In the genomic region with DNA sequence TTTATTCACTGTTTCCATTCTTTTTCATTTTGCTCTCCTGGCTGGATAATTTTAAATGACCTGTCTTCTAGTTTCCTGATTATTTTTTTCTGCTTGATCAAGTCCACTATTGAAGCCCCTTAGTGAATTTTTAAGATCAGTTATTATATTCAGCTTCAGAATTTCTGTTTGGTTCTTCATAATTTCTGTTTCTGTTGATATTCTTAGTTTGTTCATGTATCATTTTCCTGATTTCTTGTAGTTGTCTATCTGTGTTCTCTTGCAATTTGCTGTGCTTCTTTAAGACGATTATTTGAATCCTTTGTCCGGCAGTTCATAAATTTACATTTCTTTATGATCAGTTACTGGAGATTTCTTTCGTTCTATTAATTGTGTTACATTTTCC, we compare ENCODE assay signal across 21 cellular contexts.
DNase-seq lines count a peak whose midpoint lies in the region; ATAC-seq and TF ChIP-seq lines count a peak whose summit lies in the region.
"Had no signal": no experiment of that assay in that cellular context is flagged by ENCODE, and none has a peak within 500 bp of the region (broad histone marks: within the 10 kb centered on the region; RNA-seq: fewer than 3 reads in every experiment).

No MANE protein-coding gene starts in this region.

- no peak for ATAC-seq in SK-N-SH treated with all-trans-retinoic acid at 6 μM for 48 hours
- ATAC-seq in HCT116 = no peak

- no peak overlapping the region for H3K4me3 ChIP-seq in SK-N-SH (ENCODE audit: low read depth in 2 of 2, low read length in 1 of 2)
- no peak overlapping the region for H3K4me3 ChIP-seq in HCT116 (replicated peaks in 1 of 2; ENCODE audit: low read depth in 1 of 2, low read length in 2 of 2)
- no peak overlapping the region for H3K4me3 ChIP-seq in neural progenitor cell
- H3K4me3 ChIP-seq in CD4-positive, alpha-beta memory T cell (ENCODE audit: low read length in 2 of 2) = no peak overlapping the region
- no peak overlapping the region for H3K4me3 ChIP-seq in OCI-LY7 (ENCODE audit: low read depth, low read length, poor library complexity, severe bottlenecking)
- H3K4me3 ChIP-seq: adrenal gland, upper lobe of left lung had no signal

- no peak for TF ChIP-seq CTCF in SK-N-SH (IDR thresholded peaks at IDR 0.05)
- no peak for TF ChIP-seq CTCF in HCT116 (IDR thresholded peaks at IDR 0.05 in 2 of 3, conservative IDR thresholded peaks at IDR 0.05 in 1 of 3; ENCODE audit: borderline replicate concordance in 1 of 3, insufficient read depth in 1 of 3, low read depth in 2 of 3, low read length in 2 of 3)
- no peak for TF ChIP-seq CTCF in neural progenitor cell (IDR thresholded peaks at IDR 0.05)
- no peak for TF ChIP-seq CTCF in OCI-LY7 (conservative IDR thresholded peaks at IDR 0.05; ENCODE audit: low read length)

- peak overlapping the region; percentile 2; the same call in 1 of the 2 replicates for H2AFZ ChIP-seq in SK-N-SH (ENCODE audit: low read depth)
- peak overlapping the region; percentile 86 for H2AFZ ChIP-seq in HCT116 (ENCODE audit: low read depth, low read length, poor library complexity, severe bottlenecking)
- H2AFZ ChIP-seq in neural progenitor cell (replicated peaks) = peak overlapping the region; percentile 66
- H2AFZ ChIP-seq in OCI-LY7 (ENCODE audit: low read length) = no peak overlapping the region

- no peaks in the 10 kb centered on the region for H4K20me1 ChIP-seq in SK-N-SH (ENCODE audit: insufficient read depth)
- H4K20me1 ChIP-seq in HCT116 (ENCODE audit: insufficient read depth) = no peaks in the 10 kb centered on the region
- no peaks in the 10 kb centered on the region for H4K20me1 ChIP-seq in neural progenitor cell (ENCODE audit: low read depth)
- H4K20me1 ChIP-seq in OCI-LY7 (ENCODE audit: insufficient read depth, low read length) = no peaks in the 10 kb centered on the region

- H3K27ac ChIP-seq in SK-N-SH (ENCODE audit: low read depth in 2 of 2, low read length in 1 of 2) = peak overlapping the region in 1 of 2 experiments; percentile 56; a peak in 1 of 4 replicates
- H3K27ac ChIP-seq in HCT116 (ENCODE audit: low read depth, low read length) = no peak overlapping the region
- no peak overlapping the region for H3K27ac ChIP-seq in neural progenitor cell
- no peak overlapping the region for H3K27ac ChIP-seq in CD4-positive, alpha-beta memory T cell (ENCODE audit: low read depth, low read length)
- H3K27ac ChIP-seq in OCI-LY7 (ENCODE audit: low read depth, low read length, poor library complexity, severe bottlenecking) = no peak overlapping the region
- H3K27ac ChIP-seq: 22Rv1, adrenal gland had no signal

- H3K4me1 Mint-ChIP-seq in activated naive CD8-positive, alpha-beta T cell treated with anti-CD3 and anti-CD28 coated beads for 36 hours = peaks cover 30% of the 10 kb centered on the region
- peaks cover 3% of the 10 kb centered on the region for H3K4me1 Mint-ChIP-seq in neural progenitor cell
- peaks cover 9 to 24% (median 17%) of the 10 kb centered on the region in 4 donors for H3K4me1 Mint-ChIP-seq in CD4-positive, alpha-beta memory T cell

- BruUV-seq in HCT116 (replicated peaks; lab: Mats Ljungman, UMichigan) (no TSS peak), OCI-LY7 (replicated peaks; lab: Mats Ljungman, UMichigan) (no TSS peak)

- H3F3A ChIP-seq in SK-N-SH (replicated peaks; ENCODE audit: insufficient read depth) (no peaks in the 10 kb centered on the region), neural progenitor cell (ENCODE audit: low read depth) (no peaks in the 10 kb centered on the region)

- no peak overlapping the region for H3K4me2 ChIP-seq in SK-N-SH
- H3K4me2 ChIP-seq in HCT116 (ENCODE audit: low read length) = peak overlapping the region; percentile 64
- no peak overlapping the region for H3K4me2 ChIP-seq in neural progenitor cell
- H3K4me2 ChIP-seq in OCI-LY7 (ENCODE audit: low read length) = no peak overlapping the region

- TF ChIP-seq POLR2A in HCT116 (IDR thresholded peaks at IDR 0.05; ENCODE audit: borderline replicate concordance, extremely low read depth, insufficient read depth, insufficient read length) = no peak

- H3K9me3 Mint-ChIP-seq in activated naive CD8-positive, alpha-beta T cell treated with anti-CD3 and anti-CD28 coated beads for 36 hours = peaks cover 11% of the 10 kb centered on the region
- H3K9me3 Mint-ChIP-seq in neural progenitor cell = peaks cover 4% of the 10 kb centered on the region
- no peaks in the 10 kb centered on the region for H3K9me3 Mint-ChIP-seq in CD4-positive, alpha-beta memory T cell
- H3K9me3 Mint-ChIP-seq: dendritic cell treated with granulocyte-macrophage colony-stimulating factor and Interleukin-4, amounts not matched to agents 40 ng/mL and 50 ng/mL, for 4 days; T-helper 1 cell treated with Interleukin-12 subunit alpha and Interleukin-12 subunit beta and Interleukin-4 antibody, amounts not matched to agents 30 μg/mL and 1 μg/mL, for 36 hours had no signal

- H3K4me1 ChIP-seq in SK-N-SH (ENCODE audit: control insufficient read depth in 1 of 2, insufficient read depth in 2 of 2, low read depth in 1 of 2, low read length in 1 of 2) (peaks cover 5 to 7% of the 10 kb centered on the region in 2 experiments; a peak in 3 of 4 replicates), HCT116 (ENCODE audit: control insufficient read depth in 1 of 2, insufficient read depth in 2 of 2, low read length in 2 of 2) (peaks cover 0 to 12% of the 10 kb centered on the region in 2 experiments; a peak in 2 of 4 replicates), neural progenitor cell (no peaks in the 10 kb centered on the region), OCI-LY7 (ENCODE audit: insufficient read depth, low read length, poor library complexity, severe bottlenecking) (peaks cover 10% of the 10 kb centered on the region)
- peaks cover 12% of the 10 kb centered on the region for H3K4me1 ChIP-seq in CD4-positive, alpha-beta memory T cell (ENCODE audit: insufficient read depth, low read length)

- POLR2A ChIA-PET in SK-N-SH (lab: Yijun Ruan, JAX) = interaction anchor here (0.7 kb wide), 1 partner anchor 216 kb away, joined by 6 read pairs; no protein-coding TSS in a partner anchor
- POLR2A ChIA-PET in HCT116 (lab: Charles Lee) = interaction anchor here (0.9 to 1.9 kb wide), 3 partner anchors 39 to 451 kb away, joined by 3 to 5 read pairs (median 4); partner anchors contain the start of gene NAMPT
- POLR2A ChIA-PET in CD4-positive, alpha-beta memory T cell (lab: Charles Lee; ENCODE audit: partially characterized antibody) = interaction anchor here (0.8 to 3.1 kb wide), 7 partner anchors 18 to 452 kb away, joined by 3 to 51 read pairs (median 4); partner anchors contain the start of genes CCDC71L and HBP1
- POLR2A ChIA-PET in OCI-LY7 (lab: Charles Lee) = interaction anchor here (0.7 to 0.9 kb wide), 3 partner anchors 8 to 72 kb away, joined by 3 read pairs; no protein-coding TSS in a partner anchor

- RAD21 ChIA-PET in HCT116 (lab: Charles Lee; ENCODE audit: low non-redundant PET in 1 of 2, low total read pairs in 2 of 2, uncharacterized antibody in 2 of 2, unreplicated experiment in 2 of 2) = interaction anchor here (0.7 to 1.8 kb wide), 10 partner anchors 33 to 559 kb away, joined by 3 to 15 read pairs (median 4); partner anchors contain the start of gene CCDC71L (in 1 of the 2)

- H3K27ac Mint-ChIP-seq in activated naive CD8-positive, alpha-beta T cell treated with anti-CD3 and anti-CD28 coated beads for 36 hours = peak overlapping the region; percentile 35
- no peak overlapping the region for H3K27ac Mint-ChIP-seq in neural progenitor cell
- peak overlapping the region in 1 of 7 donors; percentile 77 for H3K27ac Mint-ChIP-seq in CD4-positive, alpha-beta memory T cell
- H3K27ac Mint-ChIP-seq: dendritic cell treated with granulocyte-macrophage colony-stimulating factor and Interleukin-4, amounts not matched to agents 40 ng/mL and 50 ng/mL, for 4 days; T-helper 1 cell treated with Interleukin-12 subunit alpha and Interleukin-12 subunit beta and Interleukin-4 antibody, amounts not matched to agents 30 μg/mL and 1 μg/mL, for 36 hours had no signal

- WGBS in SK-N-SH (ENCODE audit: low lambda C conversion rate) = 95% methylated on average over 3 of the region's 3 CpGs

- TF ChIP-seq EP300 in SK-N-SH (IDR thresholded peaks at IDR 0.05; ENCODE audit: borderline replicate concordance in 1 of 2, low read depth in 1 of 2, low read length in 1 of 2) = no peak

- H3K9me2 ChIP-seq in SK-N-SH (no peaks in the 10 kb centered on the region), HCT116 (ENCODE audit: insufficient read depth) (no peaks in the 10 kb centered on the region), OCI-LY7 (ENCODE audit: insufficient read depth, low read length) (no peaks in the 10 kb centered on the region)

- H3K9ac ChIP-seq in SK-N-SH (no peak overlapping the region), HCT116 (ENCODE audit: low read length) (no peak overlapping the region), neural progenitor cell (no peak overlapping the region)

- H3K36me3 Mint-ChIP-seq in activated naive CD8-positive, alpha-beta T cell treated with anti-CD3 and anti-CD28 coated beads for 36 hours = peaks cover 5% of the 10 kb centered on the region
- no peaks in the 10 kb centered on the region for H3K36me3 Mint-ChIP-seq in neural progenitor cell
- H3K36me3 Mint-ChIP-seq in CD4-positive, alpha-beta memory T cell = no peaks in the 10 kb centered on the region

- no peak for TF ChIP-seq RAD21 in SK-N-SH (IDR thresholded peaks at IDR 0.05; ENCODE audit: low read length)
- TF ChIP-seq RAD21 in HCT116 (IDR thresholded peaks at IDR 0.05; ENCODE audit: low read depth) = no peak

- no peak overlapping the region for H3K4me3 Mint-ChIP-seq in activated naive CD8-positive, alpha-beta T cell treated with anti-CD3 and anti-CD28 coated beads for 36 hours
- no peak overlapping the region for H3K4me3 Mint-ChIP-seq in neural progenitor cell
- no peak overlapping the region for H3K4me3 Mint-ChIP-seq in CD4-positive, alpha-beta memory T cell
- H3K4me3 Mint-ChIP-seq: neural crest cell; T-helper 1 cell treated with Interleukin-12 subunit alpha and Interleukin-12 subunit beta and Interleukin-4 antibody, amounts not matched to agents 30 μg/mL and 1 μg/mL, for 36 hours had no signal

- intact Hi-C loops in HCT116 (cut with micrococcal nuclease) = loop anchor here (1.0 to 5.0 kb wide), 4 partner anchors 76 to 560 kb away; no protein-coding TSS in a partner anchor
- intact Hi-C loops in CD4-positive, alpha-beta memory T cell (cut with micrococcal nuclease) = loop anchor here (1.0 to 2.0 kb wide), 4 partner anchors 76 to 560 kb away; no protein-coding TSS in a partner anchor
- intact Hi-C loops in OCI-LY7 (cut with micrococcal nuclease; ENCODE audit: unreplicated experiment) = loop anchor here (1.0 kb wide), 3 partner anchors 76 to 560 kb away; no protein-coding TSS in a partner anchor

- H3K79me2 ChIP-seq in SK-N-SH (ENCODE audit: insufficient read depth) (no peaks in the 10 kb centered on the region), HCT116 (ENCODE audit: insufficient read depth, low read length) (no peaks in the 10 kb centered on the region), neural progenitor cell (ENCODE audit: low read depth) (no peaks in the 10 kb centered on the region), OCI-LY7 (ENCODE audit: insufficient read depth, low read depth, low read length) (no peaks in the 10 kb centered on the region)

- DNase-seq in SK-N-SH = no peak
- DNase-seq in HCT116 (ENCODE audit: low read depth, low spot score) = no peak
- no peak for DNase-seq in activated naive CD8-positive, alpha-beta T cell treated with anti-CD3 and anti-CD28 coated beads for 36 hours
- no peak for DNase-seq in neural progenitor cell (ENCODE audit: low spot score)
- no peak for DNase-seq in CD4-positive, alpha-beta memory T cell
- DNase-seq in OCI-LY7 (ENCODE audit: low spot score) = no peak
- DNase-seq in stimulated activated CD4-positive, alpha-beta T cell treated with anti-CD3 and anti-CD28 coated beads, Interleukin-2, amount 100 ng/mL, for 48 hours = no peak
- DNase-seq: KG1, midbrain, NCI-H1092, NCI-H2029, NCI-H82 had no signal

- H3K9me3 ChIP-seq in SK-N-SH = no peaks in the 10 kb centered on the region
- H3K9me3 ChIP-seq in HCT116 (ENCODE audit: control insufficient read depth in 1 of 2, insufficient read depth in 1 of 2, low read depth in 1 of 2, low read length in 2 of 2) = no peaks in the 10 kb centered on the region
- no peaks in the 10 kb centered on the region for H3K9me3 ChIP-seq in neural progenitor cell (ENCODE audit: low read depth)
- H3K9me3 ChIP-seq in CD4-positive, alpha-beta memory T cell (ENCODE audit: control insufficient read depth in 1 of 2, low read length in 2 of 2) = no peaks in the 10 kb centered on the region
- no peaks in the 10 kb centered on the region for H3K9me3 ChIP-seq in OCI-LY7 (ENCODE audit: low read length)
- H3K9me3 ChIP-seq: adrenal gland, BE2C, Caco-2, upper lobe of left lung had no signal

- H3K27me3 ChIP-seq in SK-N-SH (ENCODE audit: insufficient read depth) (no peaks in the 10 kb centered on the region), HCT116 (ENCODE audit: insufficient read depth, low read length) (no peaks in the 10 kb centered on the region), neural progenitor cell (no peaks in the 10 kb centered on the region)
- H3K27me3 ChIP-seq in CD4-positive, alpha-beta memory T cell (ENCODE audit: insufficient read depth, low read length) = no peaks in the 10 kb centered on the region
- H3K27me3 ChIP-seq: adrenal gland, BE2C, upper lobe of left lung had no signal

- CTCF ChIA-PET in SK-N-SH (lab: Yijun Ruan, JAX) = interaction anchor here (0.6 to 3.8 kb wide), 17 partner anchors 20 to 569 kb away, joined by 3 to 54 read pairs (median 3); partner anchors contain the start of gene CCDC71L
- CTCF ChIA-PET in HCT116 (lab: Charles Lee) = interaction anchor here (0.6 to 3.2 kb wide), 16 partner anchors 9 to 560 kb away, joined by 3 to 71 read pairs (median 6); partner anchors contain the start of gene CCDC71L
- CTCF ChIA-PET in CD4-positive, alpha-beta memory T cell (lab: Charles Lee; ENCODE audit: partially characterized antibody) = interaction anchor here (0.6 to 4.5 kb wide), 32 partner anchors 8 to 568 kb away, joined by 3 to 120 read pairs (median 5); partner anchors contain the start of genes CCDC71L and NAMPT
- CTCF ChIA-PET in OCI-LY7 (lab: Charles Lee; ENCODE audit: unreplicated experiment) = interaction anchor here (0.8 to 1.2 kb wide), 3 partner anchors 75 to 194 kb away, joined by 3 to 6 read pairs (median 3); partner anchors contain the start of gene CCDC71L

- peaks cover 0 to 6% of the 10 kb centered on the region in 2 experiments for H3K36me3 ChIP-seq in SK-N-SH (replicated peaks in 1 of 2; ENCODE audit: control insufficient read depth in 1 of 2, insufficient read depth in 2 of 2, low read length in 1 of 2)
- H3K36me3 ChIP-seq in HCT116 (ENCODE audit: control insufficient read depth in 1 of 2, insufficient read depth in 2 of 2, low read length in 2 of 2) = no peaks in the 10 kb centered on the region
- H3K36me3 ChIP-seq in neural progenitor cell = peaks cover 4% of the 10 kb centered on the region
- H3K36me3 ChIP-seq in CD4-positive, alpha-beta memory T cell (ENCODE audit: insufficient read depth, low read length) = no peaks in the 10 kb centered on the region
- no peaks in the 10 kb centered on the region for H3K36me3 ChIP-seq in OCI-LY7 (ENCODE audit: insufficient read depth, low read length)
- H3K36me3 ChIP-seq: adrenal gland, BE2C, upper lobe of left lung had no signal

- no peaks in the 10 kb centered on the region for H3K27me3 Mint-ChIP-seq in activated naive CD8-positive, alpha-beta T cell treated with anti-CD3 and anti-CD28 coated beads for 36 hours
- no peaks in the 10 kb centered on the region for H3K27me3 Mint-ChIP-seq in neural progenitor cell (ENCODE audit: insufficient read depth, low read depth)
- no peaks in the 10 kb centered on the region for H3K27me3 Mint-ChIP-seq in CD4-positive, alpha-beta memory T cell
